Comparison of ENCODE assay signal across 27 cellular contexts in genomic region chr1:86990826-86991225, GRCh38.
"Had no signal": no experiment of that assay in that cellular context is flagged by ENCODE, and none has a peak within 500 bp of the region (broad histone marks: within the 10 kb centered on the region; RNA-seq: fewer than 3 reads in every experiment).

No MANE protein-coding gene starts in this region.

- ATAC-seq: activated CD8-positive, alpha-beta T cell treated with anti-CD3 and anti-CD28 coated beads for 36 hours; activated naive CD8-positive, alpha-beta T cell treated with anti-CD3 and anti-CD28 coated beads, Interleukin-2, amount 50 U/mL, for 24 hours; gastroesophageal sphincter; naive thymus-derived CD8-positive, alpha-beta T cell; psoas muscle; stimulated activated memory B cell treated with anti-CD40 and anti-IgM and Interleukin-4, amounts not matched to agents 10 μg/mL and 1 μg/mL and 100 μg/mL, for 72 hours; stimulated activated naive CD8-positive, alpha-beta T cell treated with anti-CD3 and anti-CD28 coated beads, Interleukin-15, amount 100 ng/mL, for 72 hours; upper lobe of right lung had no signal

- H3K36me3 ChIP-seq: breast epithelium, gastroesophageal sphincter, neural progenitor cell, right atrium auricular region, thyroid gland, upper lobe of right lung had no signal

- DNase-seq: activated B cell treated with CpG ODN at 0.5 μM for 24 hours; activated CD4-positive, alpha-beta T cell treated with anti-CD3 and anti-CD28 coated beads, Interleukin-2, amount 50 U/mL, for 1 hour; activated CD8-positive, alpha-beta T cell treated with anti-CD3 and anti-CD28 coated beads for 36 hours; activated naive CD8-positive, alpha-beta T cell treated with anti-CD3 and anti-CD28 coated beads, Interleukin-2, amount 50 U/mL, for 24 hours; activated T-cell treated with anti-CD3 and anti-CD28 coated beads, Interleukin-2, amount 50 U/mL, for 48 hours; amygdala; central memory CD4-positive, alpha-beta T cell; head of caudate nucleus; hippocampal formation; left colon; mammary epithelial cell; naive thymus-derived CD8-positive, alpha-beta T cell; occipital lobe; psoas muscle; stimulated activated CD4-positive, alpha-beta T cell treated with anti-CD3 and anti-CD28 coated beads, Interleukin-1b, Interleukin-23, amount 100 ng/mL, for 48 hours; stimulated activated CD4-positive, alpha-beta T cell treated with anti-CD3 and anti-CD28 coated beads, Interleukin-4, amount 100 ng/mL, for 4 hours; stimulated activated CD8-positive, alpha-beta memory T cell treated with anti-CD3 and anti-CD28 coated beads, Interleukin-4, amount 100 ng/mL, for 48 hours; stimulated activated naive CD8-positive, alpha-beta T cell treated with anti-CD3 and anti-CD28 coated beads, Interleukin-15, amount 100 ng/mL, for 72 hours; upper lobe of right lung had no signal

- H3K27ac ChIP-seq: breast epithelium, gastroesophageal sphincter, neural progenitor cell, parathyroid adenoma, psoas muscle, right atrium auricular region, thyroid gland, upper lobe of right lung had no signal

- H3K4me3 ChIP-seq: breast epithelium, gastroesophageal sphincter, neural progenitor cell, psoas muscle, right atrium auricular region, smooth muscle cell, thyroid gland, upper lobe of right lung had no signal

- H3K9me3 ChIP-seq: breast epithelium, gastroesophageal sphincter, psoas muscle, right atrium auricular region, thyroid gland, upper lobe of right lung had no signal

- H3K4me1 ChIP-seq: breast epithelium, gastroesophageal sphincter, parathyroid adenoma, right atrium auricular region, thyroid gland, upper lobe of right lung had no signal

- H3K27me3 ChIP-seq: breast epithelium, gastroesophageal sphincter, neural progenitor cell, right atrium auricular region, thyroid gland, upper lobe of right lung had no signal
